ENCODE assay signal across 1 cellular context in the genomic region with DNA sequence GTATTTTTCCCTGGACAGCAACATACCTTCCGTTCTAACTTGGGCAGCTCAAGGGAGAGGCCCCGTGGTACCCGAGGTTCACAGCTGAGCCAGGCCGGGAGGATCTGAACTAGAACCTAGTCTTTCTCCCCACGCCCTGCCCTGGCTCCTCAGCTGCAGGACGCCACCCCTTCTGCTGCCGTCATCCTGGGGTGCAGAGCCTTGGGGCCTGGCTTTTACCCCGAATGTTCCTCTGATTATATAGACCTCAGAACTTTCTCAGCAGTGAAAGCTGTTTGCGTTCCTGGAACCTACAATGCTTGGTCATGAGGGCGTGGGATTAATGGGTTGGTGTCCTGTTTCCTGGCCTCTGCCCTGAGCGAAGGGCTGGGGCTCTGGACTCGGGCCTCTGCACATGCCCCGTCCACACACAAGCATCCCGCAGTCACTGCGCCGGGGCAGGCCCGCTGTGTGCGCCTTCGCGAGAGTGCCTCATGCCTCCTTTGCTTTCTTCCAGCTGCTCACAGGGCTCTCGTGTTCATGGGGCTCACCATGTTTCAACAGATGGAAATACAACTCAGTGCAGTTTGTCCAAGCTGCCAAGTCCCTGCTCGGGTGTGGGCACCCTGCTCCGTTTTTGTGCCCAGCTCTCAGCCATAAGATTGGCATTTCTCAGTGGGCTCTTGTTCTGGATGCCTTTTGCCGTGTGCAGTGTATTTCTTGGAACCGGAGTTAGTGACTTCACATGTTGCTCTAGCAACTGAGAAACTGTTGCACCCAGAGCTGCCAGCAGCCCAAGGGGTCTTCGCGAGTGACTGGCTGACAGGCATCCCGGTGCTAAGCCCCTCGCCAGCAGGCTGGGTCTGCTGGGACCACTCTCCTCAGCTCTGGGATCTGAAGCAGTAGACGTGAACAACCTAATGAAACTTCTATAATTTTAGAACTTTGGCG.
TF ChIP-seq lines count a peak whose summit lies in the region.

No MANE protein-coding gene starts in this region.

TF ChIP-seq in H1, 55 proteins besides CTCF, POLR2A, EP300 and RAD21:
- no peak for TF ChIP-seq KDM4A (IDR thresholded peaks at IDR 0.05; ENCODE audit: low read depth, low read length, severe bottlenecking)
- TF ChIP-seq, protein P1, sequence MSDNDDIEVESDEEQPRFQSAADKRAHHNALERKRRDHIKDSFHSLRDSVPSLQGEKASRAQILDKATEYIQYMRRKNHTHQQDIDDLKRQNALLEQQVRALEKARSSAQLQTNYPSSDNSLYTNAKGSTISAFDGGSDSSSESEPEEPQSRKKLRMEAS (IDR thresholded peaks at IDR 0.05) = no peak
- TF ChIP-seq, protein P2, sequence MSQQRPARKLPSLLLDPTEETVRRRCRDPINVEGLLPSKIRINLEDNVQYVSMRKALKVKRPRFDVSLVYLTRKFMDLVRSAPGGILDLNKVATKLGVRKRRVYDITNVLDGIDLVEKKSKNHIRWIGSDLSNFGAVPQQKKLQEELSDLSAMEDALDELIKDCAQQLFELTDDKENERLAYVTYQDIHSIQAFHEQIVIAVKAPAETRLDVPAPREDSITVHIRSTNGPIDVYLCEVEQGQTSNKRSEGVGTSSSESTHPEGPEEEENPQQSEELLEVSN (IDR thresholded peaks at IDR 0.05) = no peak
- no peak for TF ChIP-seq KDM1A (IDR thresholded peaks at IDR 0.05; ENCODE audit: borderline replicate concordance, low read length)
- no peak for TF ChIP-seq ZNF274 (IDR thresholded peaks at IDR 0.05; ENCODE audit: borderline replicate concordance, extremely low read depth, low read length)
- TF ChIP-seq SAP30 (IDR thresholded peaks at IDR 0.05; ENCODE audit: insufficient read depth, insufficient replicate concordance, low read length) = no peak
- TF ChIP-seq CBX8 (IDR thresholded peaks at IDR 0.05; ENCODE audit: borderline replicate concordance, low read depth, low read length) = no peak
- TF ChIP-seq GABPA (IDR thresholded peaks at IDR 0.05; ENCODE audit: borderline replicate concordance, insufficient read depth, low read length) = no peak
- TF ChIP-seq, protein P3, sequence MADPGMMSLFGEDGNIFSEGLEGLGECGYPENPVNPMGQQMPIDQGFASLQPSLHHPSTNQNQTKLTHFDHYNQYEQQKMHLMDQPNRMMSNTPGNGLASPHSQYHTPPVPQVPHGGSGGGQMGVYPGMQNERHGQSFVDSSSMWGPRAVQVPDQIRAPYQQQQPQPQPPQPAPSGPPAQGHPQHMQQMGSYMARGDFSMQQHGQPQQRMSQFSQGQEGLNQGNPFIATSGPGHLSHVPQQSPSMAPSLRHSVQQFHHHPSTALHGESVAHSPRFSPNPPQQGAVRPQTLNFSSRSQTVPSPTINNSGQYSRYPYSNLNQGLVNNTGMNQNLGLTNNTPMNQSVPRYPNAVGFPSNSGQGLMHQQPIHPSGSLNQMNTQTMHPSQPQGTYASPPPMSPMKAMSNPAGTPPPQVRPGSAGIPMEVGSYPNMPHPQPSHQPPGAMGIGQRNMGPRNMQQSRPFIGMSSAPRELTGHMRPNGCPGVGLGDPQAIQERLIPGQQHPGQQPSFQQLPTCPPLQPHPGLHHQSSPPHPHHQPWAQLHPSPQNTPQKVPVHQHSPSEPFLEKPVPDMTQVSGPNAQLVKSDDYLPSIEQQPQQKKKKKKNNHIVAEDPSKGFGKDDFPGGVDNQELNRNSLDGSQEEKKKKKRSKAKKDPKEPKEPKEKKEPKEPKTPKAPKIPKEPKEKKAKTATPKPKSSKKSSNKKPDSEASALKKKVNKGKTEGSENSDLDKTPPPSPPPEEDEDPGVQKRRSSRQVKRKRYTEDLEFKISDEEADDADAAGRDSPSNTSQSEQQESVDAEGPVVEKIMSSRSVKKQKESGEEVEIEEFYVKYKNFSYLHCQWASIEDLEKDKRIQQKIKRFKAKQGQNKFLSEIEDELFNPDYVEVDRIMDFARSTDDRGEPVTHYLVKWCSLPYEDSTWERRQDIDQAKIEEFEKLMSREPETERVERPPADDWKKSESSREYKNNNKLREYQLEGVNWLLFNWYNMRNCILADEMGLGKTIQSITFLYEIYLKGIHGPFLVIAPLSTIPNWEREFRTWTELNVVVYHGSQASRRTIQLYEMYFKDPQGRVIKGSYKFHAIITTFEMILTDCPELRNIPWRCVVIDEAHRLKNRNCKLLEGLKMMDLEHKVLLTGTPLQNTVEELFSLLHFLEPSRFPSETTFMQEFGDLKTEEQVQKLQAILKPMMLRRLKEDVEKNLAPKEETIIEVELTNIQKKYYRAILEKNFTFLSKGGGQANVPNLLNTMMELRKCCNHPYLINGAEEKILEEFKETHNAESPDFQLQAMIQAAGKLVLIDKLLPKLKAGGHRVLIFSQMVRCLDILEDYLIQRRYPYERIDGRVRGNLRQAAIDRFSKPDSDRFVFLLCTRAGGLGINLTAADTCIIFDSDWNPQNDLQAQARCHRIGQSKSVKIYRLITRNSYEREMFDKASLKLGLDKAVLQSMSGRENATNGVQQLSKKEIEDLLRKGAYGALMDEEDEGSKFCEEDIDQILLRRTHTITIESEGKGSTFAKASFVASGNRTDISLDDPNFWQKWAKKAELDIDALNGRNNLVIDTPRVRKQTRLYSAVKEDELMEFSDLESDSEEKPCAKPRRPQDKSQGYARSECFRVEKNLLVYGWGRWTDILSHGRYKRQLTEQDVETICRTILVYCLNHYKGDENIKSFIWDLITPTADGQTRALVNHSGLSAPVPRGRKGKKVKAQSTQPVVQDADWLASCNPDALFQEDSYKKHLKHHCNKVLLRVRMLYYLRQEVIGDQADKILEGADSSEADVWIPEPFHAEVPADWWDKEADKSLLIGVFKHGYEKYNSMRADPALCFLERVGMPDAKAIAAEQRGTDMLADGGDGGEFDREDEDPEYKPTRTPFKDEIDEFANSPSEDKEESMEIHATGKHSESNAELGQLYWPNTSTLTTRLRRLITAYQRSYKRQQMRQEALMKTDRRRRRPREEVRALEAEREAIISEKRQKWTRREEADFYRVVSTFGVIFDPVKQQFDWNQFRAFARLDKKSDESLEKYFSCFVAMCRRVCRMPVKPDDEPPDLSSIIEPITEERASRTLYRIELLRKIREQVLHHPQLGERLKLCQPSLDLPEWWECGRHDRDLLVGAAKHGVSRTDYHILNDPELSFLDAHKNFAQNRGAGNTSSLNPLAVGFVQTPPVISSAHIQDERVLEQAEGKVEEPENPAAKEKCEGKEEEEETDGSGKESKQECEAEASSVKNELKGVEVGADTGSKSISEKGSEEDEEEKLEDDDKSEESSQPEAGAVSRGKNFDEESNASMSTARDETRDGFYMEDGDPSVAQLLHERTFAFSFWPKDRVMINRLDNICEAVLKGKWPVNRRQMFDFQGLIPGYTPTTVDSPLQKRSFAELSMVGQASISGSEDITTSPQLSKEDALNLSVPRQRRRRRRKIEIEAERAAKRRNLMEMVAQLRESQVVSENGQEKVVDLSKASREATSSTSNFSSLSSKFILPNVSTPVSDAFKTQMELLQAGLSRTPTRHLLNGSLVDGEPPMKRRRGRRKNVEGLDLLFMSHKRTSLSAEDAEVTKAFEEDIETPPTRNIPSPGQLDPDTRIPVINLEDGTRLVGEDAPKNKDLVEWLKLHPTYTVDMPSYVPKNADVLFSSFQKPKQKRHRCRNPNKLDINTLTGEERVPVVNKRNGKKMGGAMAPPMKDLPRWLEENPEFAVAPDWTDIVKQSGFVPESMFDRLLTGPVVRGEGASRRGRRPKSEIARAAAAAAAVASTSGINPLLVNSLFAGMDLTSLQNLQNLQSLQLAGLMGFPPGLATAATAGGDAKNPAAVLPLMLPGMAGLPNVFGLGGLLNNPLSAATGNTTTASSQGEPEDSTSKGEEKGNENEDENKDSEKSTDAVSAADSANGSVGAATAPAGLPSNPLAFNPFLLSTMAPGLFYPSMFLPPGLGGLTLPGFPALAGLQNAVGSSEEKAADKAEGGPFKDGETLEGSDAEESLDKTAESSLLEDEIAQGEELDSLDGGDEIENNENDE (IDR thresholded peaks at IDR 0.05; ENCODE audit: insufficient replicate concordance, low read length) = no peak
- no peak for TF ChIP-seq TEAD4 (IDR thresholded peaks at IDR 0.05; ENCODE audit: low read depth, low read length)
- no peak for TF ChIP-seq NRF1 (IDR thresholded peaks at IDR 0.05; ENCODE audit: low read depth, low read length)
- no peak for TF ChIP-seq SRF (IDR thresholded peaks at IDR 0.05; ENCODE audit: low read depth, low read length)
- no peak for TF ChIP-seq YY1 (IDR thresholded peaks at IDR 0.05; ENCODE audit: low read depth, low read length)
